In the genomic region with DNA sequence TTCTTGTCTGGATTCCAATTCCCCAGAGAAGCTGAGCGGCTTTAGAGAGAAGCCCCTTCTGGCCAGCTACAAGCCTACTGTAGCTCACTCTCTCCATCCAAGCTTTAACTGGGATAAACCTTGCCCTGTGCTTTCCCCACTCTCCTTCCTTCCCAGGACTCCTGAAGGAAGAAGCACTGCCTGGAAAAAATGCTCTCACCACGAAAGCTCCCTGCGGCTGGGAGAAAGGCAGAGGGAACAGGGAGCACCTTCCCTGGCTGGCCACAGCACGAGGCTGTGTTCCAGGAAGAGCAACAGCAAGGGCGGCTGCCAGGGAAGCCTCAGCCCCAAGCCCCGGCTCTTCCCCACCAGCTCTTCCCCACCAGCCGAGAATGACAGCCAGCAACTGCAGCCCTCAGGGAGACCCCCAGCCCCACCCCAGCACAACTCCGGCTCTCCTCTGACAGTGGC, we compare ENCODE assay signal across 8 cellular contexts. TPM values are rescaled to one million over a fixed set of nuclear protein-coding genes. Genes with fewer than 3 reads are reported as not detected.
A peak's percentile ranks its signal among the peaks of the same experiment; 100 is the strongest.
DNase-seq lines count a peak whose midpoint lies in the region; ATAC-seq and TF ChIP-seq lines count a peak whose summit lies in the region.

No MANE protein-coding gene starts in this region.

- H3K4me1 Mint-ChIP-seq in activated naive CD4-positive, alpha-beta T cell treated with anti-CD3 and anti-CD28 coated beads, Interleukin-2, amount 50 U/mL, for 24 hours = peaks cover 81% of the 10 kb centered on the region
- H3K4me1 Mint-ChIP-seq in MCF 10A (ENCODE audit: insufficient read depth, unreplicated experiment) = peaks cover 65% of the 10 kb centered on the region
- H3K4me1 Mint-ChIP-seq in type B pancreatic cell (ENCODE audit: unreplicated experiment) = peaks cover 65% of the 10 kb centered on the region

- WGBS in lower leg skin, 2 donors = 3 to 5% methylated on average over 8 of the region's 8 CpGs

- POLR2A ChIA-PET in MCF 10A (lab: Yijun Ruan, JAX) = interaction anchor here (0.7 to 12.5 kb wide), 18 partner anchors 10 to 263 kb away, joined by 3 to 480 read pairs (median 28); a partner anchor contains a TSS

- H3K4me3 Mint-ChIP-seq in activated naive CD4-positive, alpha-beta T cell treated with anti-CD3 and anti-CD28 coated beads, Interleukin-2, amount 50 U/mL, for 24 hours = peak overlapping the region; percentile 94
- H3K4me3 Mint-ChIP-seq in MCF 10A (ENCODE audit: unreplicated experiment) (peak overlapping the region; percentile 86), type B pancreatic cell (peak overlapping the region; percentile 64)

- CTCF ChIA-PET in MCF 10A (lab: Yijun Ruan, JAX) = interaction anchor here (0.5 to 6.5 kb wide), 12 partner anchors 10 to 75 kb away, joined by 3 to 58 read pairs (median 4); no protein-coding TSS in a partner anchor

- H3K4me3 ChIP-seq in lower leg skin (ENCODE audit: low read depth, poor library complexity, severe bottlenecking) = no peak overlapping the region

- no peak for ATAC-seq in HG03460 (IDR thresholded peaks at IDR 0.05; ENCODE audit: unreplicated experiment)
- ATAC-seq in HG02973 (IDR thresholded peaks at IDR 0.05; ENCODE audit: unreplicated experiment) = no peak

- H3K27ac Mint-ChIP-seq in activated naive CD4-positive, alpha-beta T cell treated with anti-CD3 and anti-CD28 coated beads, Interleukin-2, amount 50 U/mL, for 24 hours = peak overlapping the region; percentile 98
- H3K27ac Mint-ChIP-seq in MCF 10A (ENCODE audit: low read depth, unreplicated experiment) (peak overlapping the region; percentile 89), type B pancreatic cell (peak overlapping the region; percentile 86)

- TF ChIP-seq CTCF in MCF 10A (IDR thresholded peaks at IDR 0.05; ENCODE audit: unreplicated experiment) (no peak), lower leg skin (IDR thresholded peaks at IDR 0.05) (no peak), type B pancreatic cell (conservative IDR thresholded peaks at IDR 0.05) (no peak)

- H3K9me3 Mint-ChIP-seq in activated naive CD4-positive, alpha-beta T cell treated with anti-CD3 and anti-CD28 coated beads, Interleukin-2, amount 50 U/mL, for 24 hours = no peaks in the 10 kb centered on the region
- H3K9me3 Mint-ChIP-seq in MCF 10A (ENCODE audit: unreplicated experiment) (no peaks in the 10 kb centered on the region), type B pancreatic cell (no peaks in the 10 kb centered on the region)

- no peak for TF ChIP-seq POLR2A in lower leg skin (IDR thresholded peaks at IDR 0.05)

- DNase-seq in activated naive CD4-positive, alpha-beta T cell (lab: John Stamatoyannopoulos, UW) = no peak
- DNase-seq in MCF 10A (ENCODE audit: unreplicated experiment) (peak; percentile 43), lower leg skin (ENCODE audit: low spot score in 2 of 2) (peak; percentile 51 to 91), type B pancreatic cell (ENCODE audit: extremely low spot score, unreplicated experiment) (no peak)
- DNase-seq in activated effector memory CD4-positive, alpha-beta T cell treated with anti-CD3 and anti-CD28 coated beads, Interleukin-2, amount 50 U/mL, for 16 hours = no peak

- no peaks in the 10 kb centered on the region for H3K36me3 Mint-ChIP-seq in activated naive CD4-positive, alpha-beta T cell treated with anti-CD3 and anti-CD28 coated beads, Interleukin-2, amount 50 U/mL, for 24 hours
- H3K36me3 Mint-ChIP-seq in MCF 10A (ENCODE audit: insufficient read depth, unreplicated experiment) (peaks cover 30% of the 10 kb centered on the region), type B pancreatic cell (peaks cover 4% of the 10 kb centered on the region)

- BruUV-seq in MCF 10A (replicated peaks; lab: Mats Ljungman, UMichigan) = no TSS peak

- intact Hi-C loops in MCF 10A (cut with micrococcal nuclease) = loop anchor here (5.0 kb wide), 1 partner anchor 32 kb away; no protein-coding TSS in a partner anchor
- intact Hi-C loops in lower leg skin (cut with DNase I; ENCODE audit: low total_unique reads) = no loop called here

- H3K27me3 Mint-ChIP-seq in activated naive CD4-positive, alpha-beta T cell treated with anti-CD3 and anti-CD28 coated beads, Interleukin-2, amount 50 U/mL, for 24 hours = no peaks in the 10 kb centered on the region
- no peaks in the 10 kb centered on the region for H3K27me3 Mint-ChIP-seq in MCF 10A (ENCODE audit: insufficient read depth, unreplicated experiment)
- no peaks in the 10 kb centered on the region for H3K27me3 Mint-ChIP-seq in type B pancreatic cell

RNA-seq across cellular contexts. Expression of a gene that starts 40.8 kb away (rescaled TPM):
- total RNA-seq in MCF 10A (2022) (43.3 and 46.3 TPM in 2 replicates), lower leg skin (1 to 10 TPM; 4.6 to 8.5 (median 6.6) TPM), type B pancreatic cell (ENCODE audit: low replicate concordance) (35.5 and 64.8 TPM in 2 replicates)

Comparison
In these comparisons a context has a peak if more than half of its experiments do, and no peak if none do; other contexts are left out.
1. DNase-seq: peak in MCF 10A (single experiment) and lower leg skin (2 of 2); none in activated naive CD4-positive, alpha-beta T cell (0 of 4), type B pancreatic cell (single experiment) and activated effector memory CD4-positive, alpha-beta T cell treated with anti-CD3 and anti-CD28 coated beads, Interleukin-2, amount 50 U/mL, for 16 hours (single experiment).
2. Peak in every context shown above with its lines, with median percentiles within 50 percentile points of each other: H3K27ac Mint-ChIP-seq and H3K4me3 Mint-ChIP-seq.